Comparison of ENCODE assay signal across 9 cellular contexts in genomic region chr19:45637890-45638667, GRCh38. TPM values are rescaled to one million over a fixed set of nuclear protein-coding genes. Genes with fewer than 3 reads are reported as not detected.
DNase-seq lines count a peak whose midpoint lies in the region; FAIRE-seq and TF ChIP-seq lines count a peak whose summit lies in the region.
"Had no signal": no experiment of that assay in that cellular context is flagged by ENCODE, and none has a peak within 500 bp of the region (broad histone marks: within the 10 kb centered on the region; RNA-seq: fewer than 3 reads in every experiment).

No MANE protein-coding gene starts in this region.

- no peaks in the 10 kb centered on the region; the same call in 1 of the 2 replicates for H3K36me3 ChIP-seq in GM06990 (ENCODE audit: control insufficient read depth, insufficient read depth, low read length)
- no peaks in the 10 kb centered on the region for H3K36me3 ChIP-seq in SJCRH30

- no peak for TF ChIP-seq POLR2A in GM12891 (IDR thresholded peaks at IDR 0.05; ENCODE audit: low read depth, low read length)

- FAIRE-seq in GM12891 (lab: Jason Lieb, UNC), result no peak

- no peaks in the 10 kb centered on the region for H3K9me3 ChIP-seq in SJCRH30 (replicated peaks)

- TF ChIP-seq CTCF in GM06990 (IDR thresholded peaks at IDR 0.05; ENCODE audit: insufficient read depth, low read length, poor library complexity, severe bottlenecking), result no peak
- no peak for TF ChIP-seq CTCF in retinal pigment epithelial cell (conservative IDR thresholded peaks at IDR 0.05; ENCODE audit: low read depth, low read length)

- H3K27me3 ChIP-seq in GM06990 (replicated peaks; ENCODE audit: control insufficient read depth, insufficient read depth, low read length), result no peaks in the 10 kb centered on the region
- H3K27me3 ChIP-seq in SJCRH30, result no peaks in the 10 kb centered on the region

- DNase-seq in GM06990 (ENCODE audit: extremely low read depth, insufficient read length) (no peak), SJCRH30 (no peak), fibroblast of gingiva (ENCODE audit: low read depth) (peak; percentile 41), retinal pigment epithelial cell (ENCODE audit: low read depth) (no peak), GM12891 (ENCODE audit: insufficient read length, low spot score) (no peak), DMS153 treated with DMSO at 0.1 percent for 48 hours (lab: John Stamatoyannopoulos, UW; ENCODE audit: unreplicated experiment) (no peak), cerebellum (ENCODE audit: low spot score) (no peak), iPS-NIHi11 (ENCODE audit: low spot score) (no peak)
- DNase-seq: cerebellar nuclear complex had no signal

- H3K27ac ChIP-seq in SJCRH30, result no peak overlapping the region

- H3K4me1 ChIP-seq in SJCRH30, result peaks cover 4% of the 10 kb centered on the region; the same call in 1 of the 2 replicates

- peak overlapping the region; percentile 88 for H3K4me3 ChIP-seq in GM06990 (replicated peaks; ENCODE audit: low read depth, low read length)
- peak overlapping the region; percentile 61 for H3K4me3 ChIP-seq in SJCRH30
- H3K4me3 ChIP-seq in retinal pigment epithelial cell (ENCODE audit: low read length), result peak overlapping the region; percentile 71

TF ChIP-seq in GM12891, 5 proteins besides CTCF, POLR2A, EP300 and RAD21:
- no peak for TF ChIP-seq POLR2AphosphoS5 (IDR thresholded peaks at IDR 0.05; ENCODE audit: low read depth, low read length)
- TF ChIP-seq TAF1 (IDR thresholded peaks at IDR 0.05; ENCODE audit: low read depth, low read length), result no peak
- TF ChIP-seq PAX5 (IDR thresholded peaks at IDR 0.05; ENCODE audit: insufficient read depth, low read length, severe bottlenecking), result no peak
- no peak for TF ChIP-seq SPI1 (IDR thresholded peaks at IDR 0.05; ENCODE audit: low read depth, low read length)
TF ChIP-seq in GM12891: peak in this region for 0.

RNA-seq across cellular contexts. Expression of gene EML2, which starts 1.1 kb away (rescaled TPM):
- total RNA-seq in SJCRH30 (2014; rRNA removed; shearing (Covaris generic)), result 3.0 and 5.8 TPM in 2 replicates
- 49.5 TPM for polyA plus RNA-seq in GM12891 (2012; ENCODE audit: low read depth, missing spikeins)
- 21.2 TPM for total RNA-seq in cerebellum

RNA-seq across cellular contexts. Expression of gene GIPR, which starts 29.9 kb away (rescaled TPM):
- total RNA-seq in SJCRH30 (2014; rRNA removed; shearing (Covaris generic)), result 0.12 and 0.38 TPM in 2 replicates
- polyA plus RNA-seq in GM12891 (2012; ENCODE audit: low read depth, missing spikeins), result 17.4 TPM
- total RNA-seq in cerebellum, result not detected

RNA-seq across cellular contexts. Expression of gene GPR4, which starts 36.1 kb away (rescaled TPM):
- total RNA-seq in SJCRH30 (2014; rRNA removed; shearing (Covaris generic)), result 0.14 and 0.18 TPM in 2 replicates
- polyA plus RNA-seq in GM12891 (2012; ENCODE audit: low read depth, missing spikeins), result not detected
- 0.36 TPM for total RNA-seq in cerebellum

RNA-seq across cellular contexts. Expression of gene OPA3, which starts 53.5 kb away (rescaled TPM):
- total RNA-seq in SJCRH30 (2014; rRNA removed; shearing (Covaris generic)), result 8.6 and 9.9 TPM in 2 replicates
- polyA plus RNA-seq in GM12891 (2012; ENCODE audit: low read depth, missing spikeins), result 5.3 TPM
- 2.4 TPM for total RNA-seq in cerebellum

RNA-seq across cellular contexts. Expression of gene SNRPD2, which starts 53.7 kb away (rescaled TPM):
- 434 and 487 TPM in 2 replicates for total RNA-seq in SJCRH30 (2014; rRNA removed; shearing (Covaris generic))
- polyA plus RNA-seq in GM12891 (2012; ENCODE audit: low read depth, missing spikeins), result 683 TPM
- 86.0 TPM for total RNA-seq in cerebellum
